ENCODE assay signal across 8 cellular contexts in the genomic region with DNA sequence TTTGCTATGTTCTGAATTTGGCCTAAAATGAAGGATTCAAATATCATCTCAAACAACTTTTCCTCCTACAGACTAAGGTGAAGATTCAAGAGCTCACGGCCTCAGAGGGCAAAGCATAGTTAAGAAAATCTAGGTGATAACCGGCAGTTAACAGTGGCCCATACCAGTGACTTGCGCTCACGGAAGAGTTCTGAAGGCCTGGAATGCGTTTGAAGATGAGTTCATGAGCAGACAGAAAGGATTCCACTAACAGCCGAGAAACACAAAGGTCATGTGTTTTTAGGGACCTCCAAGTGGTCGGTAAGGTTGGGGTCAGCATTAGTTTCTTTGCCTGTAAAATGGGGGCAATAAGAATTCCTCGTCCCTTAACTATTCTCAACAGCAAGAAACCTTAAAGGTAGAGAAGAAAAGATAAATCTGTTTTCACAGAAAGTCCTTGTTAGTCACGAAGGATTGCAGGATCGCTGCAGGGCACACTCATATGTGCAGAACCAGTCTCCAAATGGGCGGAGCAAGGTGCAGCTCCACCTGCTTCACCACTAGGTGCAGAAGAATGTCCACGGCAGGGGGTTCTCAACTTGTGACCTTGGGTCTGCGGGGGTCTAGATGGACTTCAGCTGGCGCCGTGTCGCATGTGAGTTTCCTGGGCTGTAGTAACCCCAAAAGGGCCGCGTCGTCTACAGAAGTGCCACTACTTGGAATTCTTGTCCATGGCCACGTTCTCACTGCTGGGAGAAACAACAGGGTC. TPM values are rescaled to one million over a fixed set of nuclear protein-coding genes. Genes with fewer than 3 reads are reported as not detected.
A peak's percentile ranks its signal among the peaks of the same experiment; 100 is the strongest.
DNase-seq lines count a peak whose midpoint lies in the region; ATAC-seq and TF ChIP-seq lines count a peak whose summit lies in the region.

No MANE protein-coding gene starts in this region.

- peak overlapping the region; percentile 79 for H3K4me2 ChIP-seq in BLaER1

- H3K27ac ChIP-seq in BLaER1 = 0 out of 2 replicates have a peak overlapping the region, but pooled peaks have one; percentile 15
- peak overlapping the region; percentile 80 for H3K27ac ChIP-seq in HUES48 (ENCODE audit: low read depth, low read length)
- H3K27ac ChIP-seq in tibial artery = peak overlapping the region; percentile 73 to 78

- peak overlapping the region; percentile 75 to 92 for H3K27ac Mint-ChIP-seq in natural killer cell treated with Interleukin-12 subunit alpha and Interleukin-12 subunit beta and Interleukin-15 and Interleukin-18, amount 100 ng/mL, for 72 hours

- H3K4me3 Mint-ChIP-seq in natural killer cell treated with Interleukin-12 subunit alpha and Interleukin-12 subunit beta and Interleukin-15 and Interleukin-18, amount 100 ng/mL, for 72 hours = peak overlapping the region; percentile 96

- peak; percentile 6 for ATAC-seq in GM19351 (IDR thresholded peaks at IDR 0.05; ENCODE audit: unreplicated experiment)
- no peak for ATAC-seq in natural killer cell treated with Interleukin-12 subunit alpha and Interleukin-12 subunit beta and Interleukin-15 and Interleukin-18, amount 100 ng/mL, for 72 hours

- H3K27me3 Mint-ChIP-seq in natural killer cell treated with Interleukin-12 subunit alpha and Interleukin-12 subunit beta and Interleukin-15 and Interleukin-18, amount 100 ng/mL, for 72 hours = no peaks in the 10 kb centered on the region

- intact Hi-C loops in tibial artery (cut with DNase I; ENCODE audit: low total_unique reads) = loop anchor here (2.0 kb wide), 1 partner anchor 64 kb away; a partner anchor contains a TSS

- no peak for TF ChIP-seq POLR2A in erythroblast (IDR thresholded peaks at IDR 0.05; ENCODE audit: low read length)

- peak; percentile 19 to 23 for DNase-seq in activated CD4-positive, alpha-beta T cell treated with anti-CD3 and anti-CD28 coated beads for 24 hours (ENCODE audit: low read depth in 2 of 2)
- no peak for DNase-seq in natural killer cell treated with Interleukin-12 subunit alpha and Interleukin-12 subunit beta and Interleukin-15 and Interleukin-18, amount 100 ng/mL, for 72 hours (ENCODE audit: low spot score)
- DNase-seq in tibial artery = peak in 1 of 2 donors; percentile 22
- no peak for DNase-seq in erythroblast (lab: John Stamatoyannopoulos, UW)

- H3K36me3 Mint-ChIP-seq in natural killer cell treated with Interleukin-12 subunit alpha and Interleukin-12 subunit beta and Interleukin-15 and Interleukin-18, amount 100 ng/mL, for 72 hours = peaks cover 4% of the 10 kb centered on the region

- H3K27me3 ChIP-seq in BLaER1 = no peaks in the 10 kb centered on the region
- H3K27me3 ChIP-seq in HUES48 (ENCODE audit: control insufficient read depth, insufficient read depth, low read length) = peaks cover 8% of the 10 kb centered on the region; the same call in 1 of the 2 replicates
- H3K27me3 ChIP-seq in endocrine pancreas (ENCODE audit: control insufficient read depth, insufficient read depth, low read length) = no peaks in the 10 kb centered on the region
- no peaks in the 10 kb centered on the region for H3K27me3 ChIP-seq in tibial artery

- H3K4me1 Mint-ChIP-seq in natural killer cell treated with Interleukin-12 subunit alpha and Interleukin-12 subunit beta and Interleukin-15 and Interleukin-18, amount 100 ng/mL, for 72 hours (ENCODE audit: low read depth in 2 of 2) = peaks cover 33 to 34% of the 10 kb centered on the region in 2 donors

- H3K9ac ChIP-seq in BLaER1 = peak overlapping the region; percentile 65; the same call in 1 of the 2 replicates
- peak overlapping the region; percentile 73 for H3K9ac ChIP-seq in HUES48 (ENCODE audit: low read depth, low read length)
- peak overlapping the region; percentile 90 for H3K9ac ChIP-seq in endocrine pancreas (ENCODE audit: control insufficient read depth, insufficient read depth, low read length)

- H3K4me3 ChIP-seq in BLaER1 = peak overlapping the region; percentile 84
- peak overlapping the region; percentile 92 for H3K4me3 ChIP-seq in HUES48 (ENCODE audit: low read depth, low read length)
- H3K4me3 ChIP-seq in endocrine pancreas (ENCODE audit: control insufficient read depth, insufficient read depth, low read length) = peak overlapping the region; percentile 82
- peak overlapping the region; percentile 80 to 98 for H3K4me3 ChIP-seq in tibial artery

- H3K4me1 ChIP-seq in BLaER1 = peaks cover 26% of the 10 kb centered on the region
- no peaks in the 10 kb centered on the region for H3K4me1 ChIP-seq in HUES48 (ENCODE audit: control insufficient read depth, insufficient read depth, low read length)
- no peaks in the 10 kb centered on the region for H3K4me1 ChIP-seq in endocrine pancreas (ENCODE audit: control insufficient read depth, insufficient read depth, low read length)
- peaks cover 0 to 28% (median 18%) of the 10 kb centered on the region in 4 donors for H3K4me1 ChIP-seq in tibial artery

- H3K9me3 ChIP-seq in BLaER1 (peaks cover 28% of the 10 kb centered on the region), HUES48 (ENCODE audit: control insufficient read depth, insufficient read depth, low read length) (peaks cover 31% of the 10 kb centered on the region), endocrine pancreas (ENCODE audit: control insufficient read depth, low read length) (no peaks in the 10 kb centered on the region), tibial artery (no peaks in the 10 kb centered on the region)

- H3K9me3 Mint-ChIP-seq in natural killer cell treated with Interleukin-12 subunit alpha and Interleukin-12 subunit beta and Interleukin-15 and Interleukin-18, amount 100 ng/mL, for 72 hours = no peaks in the 10 kb centered on the region

- TF ChIP-seq CTCF in tibial artery (IDR thresholded peaks at IDR 0.05) = no peak

- H3K36me3 ChIP-seq in BLaER1 = 0 out of 2 replicates have a peak, but pooled peaks cover 8% of the 10 kb centered on the region
- no peaks in the 10 kb centered on the region for H3K36me3 ChIP-seq in HUES48 (ENCODE audit: control insufficient read depth, insufficient read depth, low read length)
- no peaks in the 10 kb centered on the region for H3K36me3 ChIP-seq in endocrine pancreas (ENCODE audit: control insufficient read depth, insufficient read depth, low read length)
- no peaks in the 10 kb centered on the region for H3K36me3 ChIP-seq in tibial artery

- H4K20me1 ChIP-seq in BLaER1 = peaks cover 21% of the 10 kb centered on the region

RNA-seq across cellular contexts. Expression of a gene that starts 0.7 kb away (rescaled TPM):
- 10 to 100 TPM; 44.6 to 53.5 TPM for total RNA-seq in natural killer cell treated with Interleukin-12 subunit alpha and Interleukin-12 subunit beta and Interleukin-15 and Interleukin-18, amount 100 ng/mL, for 72 hours

Comparison
In these comparisons a context has a peak if more than half of its experiments do, and no peak if none do; other contexts are left out.
1. H3K27ac ChIP-seq: peak in every context shown above with its lines; median percentile 80 in HUES48; 76 in tibial artery; 15 in BLaER1.
2. DNase-seq: peak in activated CD4-positive, alpha-beta T cell treated with anti-CD3 and anti-CD28 coated beads for 24 hours (2 of 2); none in natural killer cell treated with Interleukin-12 subunit alpha and Interleukin-12 subunit beta and Interleukin-15 and Interleukin-18, amount 100 ng/mL, for 72 hours (single experiment) and erythroblast (0 of 2).
3. Peak in every context shown above with its lines, with median percentiles within 50 percentile points of each other: H3K4me3 ChIP-seq and H3K9ac ChIP-seq.